ENCODE assay signal across 8 cellular contexts in genomic region chr19:17244618-17245534, GRCh38.
DNase-seq lines count a peak whose midpoint lies in the region; TF ChIP-seq lines count a peak whose summit lies in the region.

No MANE protein-coding gene starts in this region.

- H3F3A ChIP-seq in Loucy (ENCODE audit: low read depth), result no peaks in the 10 kb centered on the region

- peak; percentile 61 for DNase-seq in DMS53 (lab: John Stamatoyannopoulos, UW)
- no peak for DNase-seq in DMS53 treated with DMSO at 0.1 percent for 48 hours (lab: John Stamatoyannopoulos, UW; ENCODE audit: unreplicated experiment)
- DNase-seq in choroid plexus epithelial cell (ENCODE audit: low read depth), result no peak
- DNase-seq in SIG-M5 treated with dmso at 0.1 percent for 504 hours (lab: John Stamatoyannopoulos, UW; ENCODE audit: unreplicated experiment), result no peak
- DNase-seq in stimulated activated CD4-positive, alpha-beta T cell treated with anti-CD3 and anti-CD28 coated beads, Interleukin-2, amount 100 ng/mL, for 48 hours, result no peak
- DNase-seq in GM10266 (ENCODE audit: extremely low spot score), result no peak

- H3K27me3 ChIP-seq in Loucy (ENCODE audit: insufficient read depth, low read length, poor library complexity, severe bottlenecking) (no peaks in the 10 kb centered on the region), muscle layer of duodenum (ENCODE audit: low read depth, low read length) (no peaks in the 10 kb centered on the region)

- H2AFZ ChIP-seq in Loucy (ENCODE audit: low read length), result no peak overlapping the region

- peak overlapping the region; percentile 65 for H3K9ac ChIP-seq in Loucy (ENCODE audit: low read depth, low read length, poor library complexity, severe bottlenecking)

- TF ChIP-seq CTCF in Loucy (conservative IDR thresholded peaks at IDR 0.05; ENCODE audit: low read length) (no peak), choroid plexus epithelial cell (conservative IDR thresholded peaks at IDR 0.05; ENCODE audit: low read depth, low read length) (no peak), GM10266 (IDR thresholded peaks at IDR 0.05; ENCODE audit: control insufficient read depth, insufficient read depth, low read depth, missing control alignments) (no peak)

- peak overlapping the region; percentile 8 for H3K27ac ChIP-seq in muscle layer of duodenum (ENCODE audit: low read length)

- peak overlapping the region; percentile 86 for H3K4me2 ChIP-seq in Loucy (ENCODE audit: low read depth, low read length, poor library complexity, severe bottlenecking)

- H3K9me2 ChIP-seq in Loucy (replicated peaks; ENCODE audit: low read depth, low read length), result no peaks in the 10 kb centered on the region

- H3K9me3 ChIP-seq in Loucy (ENCODE audit: insufficient read depth, low read depth, low read length), result no peaks in the 10 kb centered on the region
- H3K9me3 ChIP-seq in muscle layer of duodenum (ENCODE audit: control insufficient read depth in 1 of 2, low read length in 2 of 2), result no peaks in the 10 kb centered on the region

- H3K79me2 ChIP-seq in Loucy (ENCODE audit: insufficient read depth, low read length), result peaks cover 52% of the 10 kb centered on the region

- no peaks in the 10 kb centered on the region for H3K36me3 ChIP-seq in Loucy (ENCODE audit: insufficient read depth, low read length)
- peaks cover 0 to 9% of the 10 kb centered on the region in 2 donors for H3K36me3 ChIP-seq in muscle layer of duodenum (ENCODE audit: control insufficient read depth in 1 of 2, insufficient read depth in 2 of 2, low read length in 2 of 2)

- H4K20me1 ChIP-seq in Loucy (ENCODE audit: insufficient read depth, low read length, poor library complexity, severe bottlenecking), result peaks cover 26% of the 10 kb centered on the region

- H3K4me1 ChIP-seq in Loucy (ENCODE audit: insufficient read depth, low read length, poor library complexity, severe bottlenecking), result peaks cover 41% of the 10 kb centered on the region
- H3K4me1 ChIP-seq in muscle layer of duodenum (ENCODE audit: control insufficient read depth in 1 of 2, insufficient read depth in 2 of 2, low read length in 2 of 2), result peaks cover 6 to 35% of the 10 kb centered on the region in 2 donors

- peak overlapping the region; percentile 74 for H3K4me3 ChIP-seq in Loucy (ENCODE audit: low read length, poor library complexity, severe bottlenecking)
- peak overlapping the region; percentile 77 for H3K4me3 ChIP-seq in choroid plexus epithelial cell (ENCODE audit: low read depth, low read length)
- H3K4me3 ChIP-seq in muscle layer of duodenum (ENCODE audit: low read depth in 1 of 2, low read length in 2 of 2), result peak overlapping the region; percentile 77 to 94
